In the genomic region with DNA sequence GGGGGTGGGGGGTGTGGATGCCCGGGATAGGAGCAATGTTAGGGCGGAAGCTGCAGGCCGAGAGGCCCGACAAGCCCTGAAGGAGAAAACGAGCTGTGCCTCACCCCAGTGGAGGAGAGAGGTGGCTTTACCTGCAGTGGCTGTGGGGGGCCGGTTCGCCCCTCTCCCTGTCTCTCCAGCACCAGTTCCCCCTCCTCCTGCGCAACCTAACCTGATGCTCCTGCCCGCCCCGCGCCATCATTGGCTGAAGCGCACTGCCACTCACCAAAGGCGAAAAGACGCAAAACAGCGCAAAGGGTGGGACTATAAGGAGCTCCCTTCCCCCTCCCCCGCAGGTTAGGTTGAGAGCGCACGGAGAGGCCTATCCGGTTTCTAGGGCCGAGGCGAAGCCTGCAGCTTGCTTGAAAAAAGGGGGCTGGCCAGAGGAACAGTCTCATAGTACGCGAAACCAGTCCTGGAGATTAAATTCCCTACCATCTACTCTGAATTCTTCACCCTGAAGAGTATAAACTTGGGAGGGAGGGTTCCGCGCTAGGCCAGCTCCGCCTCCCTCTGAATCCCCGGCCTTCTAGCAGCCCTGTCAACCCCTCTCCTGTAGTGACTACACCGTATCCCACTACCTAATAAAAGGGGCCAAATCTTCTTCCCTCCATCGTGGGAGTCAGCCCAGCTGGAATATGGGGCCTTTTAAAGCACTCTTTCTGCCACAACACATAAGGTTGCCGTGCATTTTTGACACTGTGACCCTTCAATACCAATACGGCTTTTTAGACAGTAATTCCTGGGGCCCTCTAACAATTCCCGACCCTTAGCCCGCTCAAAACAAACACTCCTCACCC, we compare ENCODE assay signal across 8 cellular contexts. TPM values are rescaled to one million over a fixed set of nuclear protein-coding genes. Genes with fewer than 3 reads are reported as not detected.
DNase-seq lines count a peak whose midpoint lies in the region; FAIRE-seq and TF ChIP-seq lines count a peak whose summit lies in the region.

No MANE protein-coding gene starts in this region.

- DNase-seq in GM04503 (ENCODE audit: low read depth): peak; percentile 95
- peak; percentile 97 for DNase-seq in HFF-Myc (ENCODE audit: extremely low read depth, low read depth)
- peak; percentile 96 for DNase-seq in MV-4-11 (lab: John Stamatoyannopoulos, UW)
- peak; percentile 99 for DNase-seq in SJSA1 (ENCODE audit: low read depth in 1 of 2, low spot score in 2 of 2)
- DNase-seq in activated naive CD4-positive, alpha-beta T cell treated with anti-CD3 and anti-CD28 coated beads for 36 hours: peak; percentile 100
- peak; percentile 78 to 92 for DNase-seq in frontal cortex (ENCODE audit: low spot score in 2 of 2)
- DNase-seq in neuronal stem cell (ENCODE audit: low spot score): peak; percentile 100

- H3K9me3 ChIP-seq in SJSA1 (replicated peaks) (no peaks in the 10 kb centered on the region), neuronal stem cell (replicated peaks in 1 of 2; ENCODE audit: control insufficient read depth in 2 of 2, insufficient read depth in 1 of 2, low read depth in 1 of 2, low read length in 2 of 2) (no peaks in the 10 kb centered on the region), subcutaneous abdominal adipose tissue (ENCODE audit: control insufficient read depth in 5 of 5, low read length in 5 of 5) (no peaks in the 10 kb centered on the region)

- peak overlapping the region; percentile 84 for H3K4me3 Mint-ChIP-seq in activated naive CD4-positive, alpha-beta T cell treated with anti-CD3 and anti-CD28 coated beads for 36 hours

- H2AK5ac ChIP-seq in neuronal stem cell (ENCODE audit: low read depth, low read length): no peak overlapping the region

- H3K4me2 ChIP-seq in neuronal stem cell (ENCODE audit: insufficient read depth, low read length, poor library complexity, severe bottlenecking): peak overlapping the region; percentile 68

- no peaks in the 10 kb centered on the region for H3K79me1 ChIP-seq in neuronal stem cell (ENCODE audit: low read depth, low read length)

- H3K27ac ChIP-seq in SJSA1: peak overlapping the region; percentile 65
- peak overlapping the region; percentile 87 for H3K27ac ChIP-seq in neuronal stem cell (replicated peaks; ENCODE audit: low read length)
- peak overlapping the region; percentile 97 for H3K27ac ChIP-seq in subcutaneous abdominal adipose tissue (ENCODE audit: low read depth, low read length)

- H3K9ac ChIP-seq in neuronal stem cell (ENCODE audit: low read depth, low read length, poor library complexity) (peak overlapping the region; percentile 78), subcutaneous abdominal adipose tissue (ENCODE audit: low read length in 5 of 5) (peak overlapping the region; percentile 40 to 98 (median 96))

- H3K23ac ChIP-seq in neuronal stem cell (ENCODE audit: low read depth, low read length, poor library complexity): peak overlapping the region; percentile 52

- H3K36me3 Mint-ChIP-seq in activated naive CD4-positive, alpha-beta T cell treated with anti-CD3 and anti-CD28 coated beads for 36 hours (ENCODE audit: low read depth): peaks cover 10% of the 10 kb centered on the region

- H3K27me3 ChIP-seq in SJSA1 (replicated peaks): no peaks in the 10 kb centered on the region
- no peaks in the 10 kb centered on the region for H3K27me3 ChIP-seq in neuronal stem cell (ENCODE audit: control insufficient read depth in 3 of 3, insufficient read depth in 3 of 3, low read depth in 1 of 3, low read length in 3 of 3)
- H3K27me3 ChIP-seq in subcutaneous abdominal adipose tissue (ENCODE audit: control insufficient read depth in 5 of 5, insufficient read depth in 4 of 5, low read length in 5 of 5): no peaks in the 10 kb centered on the region

- H2BK5ac ChIP-seq in neuronal stem cell (ENCODE audit: low read length): no peak overlapping the region

- intact Hi-C loops in activated naive CD4-positive, alpha-beta T cell treated with anti-CD3 and anti-CD28 coated beads for 36 hours (cut with micrococcal nuclease): loop anchor here (1.0 kb wide), 7 partner anchors 19 to 168 kb away; partner anchors contain the start of genes CHD8, HNRNPC, METTL3 and SUPT16H

- H3K27ac Mint-ChIP-seq in activated naive CD4-positive, alpha-beta T cell treated with anti-CD3 and anti-CD28 coated beads for 36 hours: peak overlapping the region; percentile 90

- peak overlapping the region; percentile 92 for H3K18ac ChIP-seq in neuronal stem cell (ENCODE audit: low read length)

- peaks cover 52% of the 10 kb centered on the region for H3K4me1 Mint-ChIP-seq in activated naive CD4-positive, alpha-beta T cell treated with anti-CD3 and anti-CD28 coated beads for 36 hours (ENCODE audit: low read depth)

- H3K4me1 ChIP-seq in SJSA1 (replicated peaks) (peaks cover 15% of the 10 kb centered on the region), neuronal stem cell (ENCODE audit: control insufficient read depth in 2 of 2, insufficient read depth in 1 of 2, low read depth in 1 of 2, low read length in 2 of 2) (peaks cover 2 to 5% of the 10 kb centered on the region in 2 donors), subcutaneous abdominal adipose tissue (ENCODE audit: control insufficient read depth in 5 of 5, insufficient read depth in 5 of 5, low read length in 5 of 5) (peaks cover 0 to 24% (median 20%) of the 10 kb centered on the region in 5 donors)

- TF ChIP-seq CTCF in HFF-Myc (IDR thresholded peaks at IDR 0.05; ENCODE audit: low read depth, low read length, missing control alignments): no peak

- CTCF ChIA-PET in activated naive CD4-positive, alpha-beta T cell treated with anti-CD3 and anti-CD28 coated beads for 36 hours (lab: Charles Lee): interaction anchor here (0.6 to 2.4 kb wide), 11 partner anchors 9 to 163 kb away, joined by 3 to 13 read pairs (median 3); partner anchors contain the start of genes CHD8, RAB2B and TOX4

- H3K14ac ChIP-seq in neuronal stem cell (ENCODE audit: low read length): no peak overlapping the region

- whole genome bisulfite sequencing in neuronal stem cell (ENCODE audit: extremely low coverage in 2 of 2, insufficient read length in 2 of 2, insufficient replicate concordance in 1 of 2), 2 donors: no CpG with 5 or more reads among the region's 33 CpGs

- no peaks in the 10 kb centered on the region for H3K9me3 Mint-ChIP-seq in activated naive CD4-positive, alpha-beta T cell treated with anti-CD3 and anti-CD28 coated beads for 36 hours

- H4K8ac ChIP-seq in neuronal stem cell (ENCODE audit: low read depth, low read length): no peak overlapping the region

- H3K4ac ChIP-seq in neuronal stem cell (ENCODE audit: low read length): no peak overlapping the region

- H2BK120ac ChIP-seq in neuronal stem cell (ENCODE audit: low read depth, low read length): no peak overlapping the region

- H3K4me3 ChIP-seq in HFF-Myc (replicated peaks; ENCODE audit: low read depth, low read length) (peak overlapping the region; percentile 65), SJSA1 (peak overlapping the region; percentile 54), neuronal stem cell (ENCODE audit: low read length in 2 of 2) (peak overlapping the region; percentile 88 to 94), subcutaneous abdominal adipose tissue (ENCODE audit: low read depth in 1 of 5, low read length in 5 of 5) (peak overlapping the region; percentile 92 to 97 (median 94))

- H2AFZ ChIP-seq in neuronal stem cell (ENCODE audit: low read length): peak overlapping the region; percentile 81

- H3K36me3 ChIP-seq in SJSA1: peaks cover 16% of the 10 kb centered on the region
- H3K36me3 ChIP-seq in neuronal stem cell (replicated peaks in 1 of 2; ENCODE audit: control insufficient read depth in 2 of 2, insufficient read depth in 2 of 2, low read length in 2 of 2): peaks cover 2 to 40% of the 10 kb centered on the region in 2 donors
- no peaks in the 10 kb centered on the region for H3K36me3 ChIP-seq in subcutaneous abdominal adipose tissue (ENCODE audit: control insufficient read depth in 5 of 5, insufficient read depth in 5 of 5, low read length in 5 of 5)

- no peak overlapping the region for H4K91ac ChIP-seq in neuronal stem cell (ENCODE audit: low read depth, low read length, poor library complexity)

- no peaks in the 10 kb centered on the region for H3K27me3 Mint-ChIP-seq in activated naive CD4-positive, alpha-beta T cell treated with anti-CD3 and anti-CD28 coated beads for 36 hours (ENCODE audit: low read depth)

- no peak overlapping the region for H2BK15ac ChIP-seq in neuronal stem cell (ENCODE audit: low read length)

- H2BK12ac ChIP-seq in neuronal stem cell (ENCODE audit: low read length): no peak overlapping the region

- no peak for FAIRE-seq in frontal cortex (lab: Jason Lieb, UNC)

RNA-seq across cellular contexts. Expression of gene CHD8, which starts 18.6 kb away (rescaled TPM):
- total RNA-seq in SJSA1 (2014; rRNA removed; shearing (Covaris generic)): 23.7 and 41.0 TPM in 2 replicates
- total RNA-seq in activated naive CD4-positive, alpha-beta T cell treated with anti-CD3 and anti-CD28 coated beads for 36 hours: 10 to 100 TPM; 73.9 to 75.5 TPM
- total RNA-seq in frontal cortex: 68.9 TPM
- polyA plus RNA-seq in neuronal stem cell (2013, experiment 1 of 2): 47.5 TPM
- polyA plus RNA-seq in neuronal stem cell (2013, experiment 2 of 2): 48.1 TPM

RNA-seq across cellular contexts. Expression of gene RAB2B, which starts 39.5 kb away (rescaled TPM):
- total RNA-seq in SJSA1 (2014; rRNA removed; shearing (Covaris generic)): 15.4 and 28.3 TPM in 2 replicates
- total RNA-seq in activated naive CD4-positive, alpha-beta T cell treated with anti-CD3 and anti-CD28 coated beads for 36 hours: 10 to 100 TPM; 20.5 to 21.4 TPM
- total RNA-seq in frontal cortex: 56.7 TPM
- 29.9 TPM for polyA plus RNA-seq in neuronal stem cell (2013, experiment 1 of 2)
- polyA plus RNA-seq in neuronal stem cell (2013, experiment 2 of 2): 29.5 TPM

RNA-seq across cellular contexts. Expression of gene TOX4, which starts 39.7 kb away (rescaled TPM):
- total RNA-seq in SJSA1 (2014; rRNA removed; shearing (Covaris generic)): 18.1 and 23.2 TPM in 2 replicates
- 10 to 100 TPM; 57.4 to 58.6 TPM for total RNA-seq in activated naive CD4-positive, alpha-beta T cell treated with anti-CD3 and anti-CD28 coated beads for 36 hours
- total RNA-seq in frontal cortex: 19.6 TPM
- 37.7 TPM for polyA plus RNA-seq in neuronal stem cell (2013, experiment 1 of 2)
- 38.0 TPM for polyA plus RNA-seq in neuronal stem cell (2013, experiment 2 of 2)

RNA-seq across cellular contexts. Expression of gene SUPT16H, which starts 53.5 kb away (rescaled TPM):
- total RNA-seq in SJSA1 (2014; rRNA removed; shearing (Covaris generic)): 63.6 and 90.1 TPM in 2 replicates
- 100 to 1,000 TPM; 164 to 165 TPM for total RNA-seq in activated naive CD4-positive, alpha-beta T cell treated with anti-CD3 and anti-CD28 coated beads for 36 hours
- 104 TPM for total RNA-seq in frontal cortex
- polyA plus RNA-seq in neuronal stem cell (2013, experiment 1 of 2): 124 TPM
- polyA plus RNA-seq in neuronal stem cell (2013, experiment 2 of 2): 125 TPM

Comparison
In these comparisons a context has a peak if more than half of its experiments do, and no peak if none do; other contexts are left out.
1. Peak in every context shown above with its lines: DNase-seq, H3K4me3 ChIP-seq and H3K27ac ChIP-seq.